11 cellular contexts compared by ENCODE assay signal in genomic region chr18:48728204-48728833, GRCh38.
A peak's percentile ranks its signal among the peaks of the same experiment; 100 is the strongest.
DNase-seq lines count a peak whose midpoint lies in the region; ATAC-seq and TF ChIP-seq lines count a peak whose summit lies in the region.
"Had no signal": no experiment of that assay in that cellular context is flagged by ENCODE, and none has a peak within 500 bp of the region (broad histone marks: within the 10 kb centered on the region; RNA-seq: fewer than 3 reads in every experiment).

No MANE protein-coding gene starts in this region.

- no peak overlapping the region for H2BK5ac ChIP-seq in neuronal stem cell (ENCODE audit: low read length)

- H3K4me1 Mint-ChIP-seq in naive thymus-derived CD4-positive, alpha-beta T cell: peaks cover 0 to 9% (median 0%) of the 10 kb centered on the region in 7 donors

- H3K9ac ChIP-seq in neuronal stem cell (ENCODE audit: low read depth, low read length, poor library complexity): no peak overlapping the region

- no peaks in the 10 kb centered on the region for H3K27me3 ChIP-seq in naive thymus-derived CD4-positive, alpha-beta T cell (ENCODE audit: control insufficient read depth in 2 of 2, insufficient read depth in 2 of 2, low read length in 2 of 2)
- H3K27me3 ChIP-seq in neuronal stem cell (ENCODE audit: control insufficient read depth in 3 of 3, insufficient read depth in 3 of 3, low read depth in 1 of 3, low read length in 3 of 3): no peaks in the 10 kb centered on the region

- WGBS in neuronal stem cell (ENCODE audit: extremely low coverage in 2 of 2, insufficient read length in 2 of 2, insufficient replicate concordance in 1 of 2), 2 donors: no CpG with 5 or more reads among the region's 6 CpGs

- CTCF ChIA-PET in naive thymus-derived CD4-positive, alpha-beta T cell (lab: Charles Lee): interaction anchor here (0.6 kb wide), 1 partner anchor 16 kb away, joined by 3 read pairs; no protein-coding TSS in a partner anchor

- DNase-seq in CD1c-positive myeloid dendritic cell (ENCODE audit: extremely low spot score): peak; percentile 53
- peak; percentile 81 for DNase-seq in NCI-H226
- DNase-seq in choroid plexus epithelial cell (ENCODE audit: low read depth): peak; percentile 98
- DNase-seq in naive thymus-derived CD4-positive, alpha-beta T cell: no peak
- DNase-seq in mesenteric fat pad (ENCODE audit: low spot score): no peak
- no peak for DNase-seq in DMS53 (lab: John Stamatoyannopoulos, UW)
- no peak for DNase-seq in DMS79 treated with DMSO at 0.1 percent for 48 hours (lab: John Stamatoyannopoulos, UW)
- DNase-seq in neuronal stem cell (ENCODE audit: low spot score): no peak
- DNase-seq: naive B cell, NCI-H2227 treated with DMSO at 0.1 percent for 48 hours had no signal

- H3K9me3 Mint-ChIP-seq in naive thymus-derived CD4-positive, alpha-beta T cell: peaks cover 0 to 9% (median 0%) of the 10 kb centered on the region in 11 donors
- H3K9me3 Mint-ChIP-seq: activated T-helper 2 cell treated with anti-CD3 and anti-CD28 coated beads, Interferon-gamma antibody, Interleukin-2, Interleukin-4, amounts not matched to agents 10 μg/mL and 5 μg/mL and 100 μg/mL, durations not matched to agents 14 hours and 24 hours and 36 hours; naive B cell had no signal

- H2AFZ ChIP-seq in neuronal stem cell (ENCODE audit: low read length): no peak overlapping the region

- no peaks in the 10 kb centered on the region for H3K4me1 ChIP-seq in naive thymus-derived CD4-positive, alpha-beta T cell (ENCODE audit: control insufficient read depth in 2 of 2, insufficient read depth in 2 of 2, low read length in 2 of 2)
- H3K4me1 ChIP-seq in neuronal stem cell (ENCODE audit: control insufficient read depth in 2 of 2, insufficient read depth in 1 of 2, low read depth in 1 of 2, low read length in 2 of 2): peaks cover 3% of the 10 kb centered on the region in 2 donors

- no peak overlapping the region for H2AK5ac ChIP-seq in neuronal stem cell (ENCODE audit: low read depth, low read length)

- H3K23ac ChIP-seq in neuronal stem cell (ENCODE audit: low read depth, low read length, poor library complexity): no peak overlapping the region

- no peak overlapping the region for H3K18ac ChIP-seq in neuronal stem cell (ENCODE audit: low read length)

- no peak overlapping the region for H4K91ac ChIP-seq in neuronal stem cell (ENCODE audit: low read depth, low read length, poor library complexity)

- no peaks in the 10 kb centered on the region for H3K9me3 ChIP-seq in naive thymus-derived CD4-positive, alpha-beta T cell (ENCODE audit: control insufficient read depth in 2 of 3, low read length in 3 of 3)
- peaks cover 6 to 9% of the 10 kb centered on the region in 2 donors for H3K9me3 ChIP-seq in neuronal stem cell (replicated peaks in 1 of 2; ENCODE audit: control insufficient read depth in 2 of 2, insufficient read depth in 1 of 2, low read depth in 1 of 2, low read length in 2 of 2)

- H3K14ac ChIP-seq in neuronal stem cell (ENCODE audit: low read length): no peak overlapping the region

- no peak overlapping the region for H3K4me2 ChIP-seq in neuronal stem cell (ENCODE audit: insufficient read depth, low read length, poor library complexity, severe bottlenecking)

- no peak overlapping the region for H3K4ac ChIP-seq in neuronal stem cell (ENCODE audit: low read length)

- no peak overlapping the region for H3K27ac ChIP-seq in naive thymus-derived CD4-positive, alpha-beta T cell (ENCODE audit: low read depth, low read length)
- no peak overlapping the region for H3K27ac ChIP-seq in neuronal stem cell (replicated peaks; ENCODE audit: low read length)

- peak; percentile 16 for ATAC-seq in naive thymus-derived CD4-positive, alpha-beta T cell

- H2BK12ac ChIP-seq in neuronal stem cell (ENCODE audit: low read length): no peak overlapping the region

- H4K8ac ChIP-seq in neuronal stem cell (ENCODE audit: low read depth, low read length): no peak overlapping the region

- peaks cover 0 to 2% (median 0%) of the 10 kb centered on the region in 5 donors for H3K27me3 Mint-ChIP-seq in naive thymus-derived CD4-positive, alpha-beta T cell
- H3K27me3 Mint-ChIP-seq: naive B cell had no signal

- H2BK120ac ChIP-seq in neuronal stem cell (ENCODE audit: low read depth, low read length): no peak overlapping the region

- no peak overlapping the region for H3K4me3 Mint-ChIP-seq in naive thymus-derived CD4-positive, alpha-beta T cell

- no peak for TF ChIP-seq CTCF in choroid plexus epithelial cell (conservative IDR thresholded peaks at IDR 0.05; ENCODE audit: low read depth, low read length)

- H3K36me3 ChIP-seq in naive thymus-derived CD4-positive, alpha-beta T cell (ENCODE audit: control insufficient read depth in 2 of 3, insufficient read depth in 3 of 3, low read length in 3 of 3): no peaks in the 10 kb centered on the region
- no peaks in the 10 kb centered on the region for H3K36me3 ChIP-seq in neuronal stem cell (replicated peaks in 1 of 2; ENCODE audit: control insufficient read depth in 2 of 2, insufficient read depth in 2 of 2, low read length in 2 of 2)

- H2BK15ac ChIP-seq in neuronal stem cell (ENCODE audit: low read length): no peak overlapping the region

- no peaks in the 10 kb centered on the region for H3K79me1 ChIP-seq in neuronal stem cell (ENCODE audit: low read depth, low read length)

- H3K4me3 ChIP-seq in choroid plexus epithelial cell (ENCODE audit: low read depth, low read length): no peak overlapping the region
- H3K4me3 ChIP-seq in naive thymus-derived CD4-positive, alpha-beta T cell (ENCODE audit: low read length): no peak overlapping the region
- H3K4me3 ChIP-seq in neuronal stem cell (ENCODE audit: low read length in 2 of 2): no peak overlapping the region

- POLR2A ChIA-PET in naive thymus-derived CD4-positive, alpha-beta T cell (lab: Charles Lee): no interaction called here

- no peaks in the 10 kb centered on the region for H3K36me3 Mint-ChIP-seq in naive thymus-derived CD4-positive, alpha-beta T cell
- H3K36me3 Mint-ChIP-seq: naive B cell had no signal

- intact Hi-C loops in naive thymus-derived CD4-positive, alpha-beta T cell (cut with micrococcal nuclease): no loop called here

- no peak overlapping the region for H3K27ac Mint-ChIP-seq in naive thymus-derived CD4-positive, alpha-beta T cell
- H3K27ac Mint-ChIP-seq: activated T-helper 2 cell treated with anti-CD3 and anti-CD28 coated beads, Interferon-gamma antibody, Interleukin-2, Interleukin-4, amounts not matched to agents 10 μg/mL and 5 μg/mL and 100 μg/mL, durations not matched to agents 14 hours and 24 hours and 36 hours had no signal

Comparison
In these comparisons a context has a peak if more than half of its experiments do, and no peak if none do; other contexts are left out.
1. DNase-seq: peak in CD1c-positive myeloid dendritic cell (single experiment), NCI-H226 (single experiment) and choroid plexus epithelial cell (single experiment); none in naive thymus-derived CD4-positive, alpha-beta T cell (0 of 9), mesenteric fat pad (single experiment), DMS53 (single experiment), DMS79 treated with DMSO at 0.1 percent for 48 hours (single experiment) and neuronal stem cell (single experiment).